In the genomic region with DNA sequence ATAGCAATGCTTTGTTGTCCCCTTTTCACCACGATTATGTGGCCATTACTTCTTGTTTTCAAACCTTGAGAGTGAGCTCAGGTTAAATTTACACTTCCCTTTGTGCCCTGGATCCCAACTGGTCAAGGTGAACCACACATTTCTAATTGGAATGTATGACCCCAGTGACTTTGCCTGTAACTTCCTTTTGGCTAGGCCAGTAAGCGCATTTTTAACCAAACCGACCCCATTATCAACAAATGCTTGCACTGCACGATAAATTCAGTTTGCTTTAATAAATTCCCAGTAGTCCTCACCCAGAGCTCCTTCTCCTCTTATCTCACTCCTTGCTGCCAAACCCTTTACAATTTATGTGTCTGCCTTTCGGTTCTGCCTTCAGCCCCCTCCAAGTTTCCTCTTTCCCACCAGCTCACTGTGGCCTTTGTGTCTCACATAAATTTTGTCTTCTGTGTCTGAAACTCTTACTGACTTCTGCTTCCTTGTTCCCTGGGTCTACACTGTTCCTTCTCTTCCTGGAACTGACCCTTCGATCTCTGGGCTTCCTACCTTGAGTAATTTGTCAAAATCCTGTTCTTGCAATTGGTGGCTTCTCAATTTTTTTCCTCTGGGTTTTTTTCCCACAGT, we compare ENCODE assay signal across 1 cellular context.
TF ChIP-seq lines count a peak whose summit lies in the region.

No MANE protein-coding gene starts in this region.

TF ChIP-seq in K562, 482 proteins besides CTCF, POLR2A, EP300 and RAD21 (continued from another document):
- TF ChIP-seq KDM5B (IDR thresholded peaks at IDR 0.05; ENCODE audit: insufficient replicate concordance, low read depth, low read length) (no peak), ZNF780A (CRISPR knock-in tag; IDR thresholded peaks at IDR 0.05) (no peak), SAP30 (IDR thresholded peaks at IDR 0.05; ENCODE audit: borderline replicate concordance, insufficient read depth, low read depth, low read length, poor library complexity, severe bottlenecking) (peak; percentile 18), YY1 (IDR thresholded peaks at IDR 0.05; ENCODE audit: borderline replicate concordance in 1 of 3, control insufficient read depth in 1 of 3, extremely low read depth in 1 of 3, insufficient read depth in 3 of 3, insufficient read length in 1 of 3, insufficient replicate concordance in 2 of 3, low read depth in 1 of 3, low read length in 2 of 3) (peak in 1 of 3 experiments; percentile 2), SMARCA4 (IDR thresholded peaks at IDR 0.05) (peak; percentile 40; the same call in 1 of the 2 replicates), SAFB (IDR thresholded peaks at IDR 0.05; ENCODE audit: borderline replicate concordance, low read depth, low read length) (no peak), ELF4 (CRISPR knock-in tag; IDR thresholded peaks at IDR 0.05) (peak; percentile 80; the same call in 1 of the 2 replicates), U2AF2 (optimal IDR thresholded peaks at IDR 0.05; ENCODE audit: low read depth, low read length) (no peak), PTTG1 (tag; IDR thresholded peaks at IDR 0.05; ENCODE audit: low read depth) (no peak; the same call in 1 of the 2 replicates), NFIX (CRISPR knock-in tag; IDR thresholded peaks at IDR 0.05; ENCODE audit: low read depth) (no peak), TEAD2 (tag; IDR thresholded peaks at IDR 0.05) (peak; percentile 36; the same call in 1 of the 2 replicates), NR2C1 (IDR thresholded peaks at IDR 0.05) (no peak), NR2C1 (tag; IDR thresholded peaks at IDR 0.05) (0 out of 2 replicates have a peak, but pooled peaks have one; percentile 11), EGR1 (conservative IDR thresholded peaks at IDR 0.05) (no peak; the same call in 1 of the 2 replicates), DPF2 (IDR thresholded peaks at IDR 0.05) (peak; percentile 63), ADNP (tag; IDR thresholded peaks at IDR 0.05) (no peak), ARID1B (IDR thresholded peaks at IDR 0.05) (peak; percentile 51), SMAD3 (CRISPR knock-in tag; conservative IDR thresholded peaks at IDR 0.05) (0 out of 2 replicates have a peak, but pooled peaks have one; percentile 9), GATAD2A (IDR thresholded peaks at IDR 0.05) (peak; percentile 53; the same call in 1 of the 2 replicates), TGIF2 (CRISPR knock-in tag; IDR thresholded peaks at IDR 0.05) (no peak)
- TF ChIP-seq, protein P1, sequence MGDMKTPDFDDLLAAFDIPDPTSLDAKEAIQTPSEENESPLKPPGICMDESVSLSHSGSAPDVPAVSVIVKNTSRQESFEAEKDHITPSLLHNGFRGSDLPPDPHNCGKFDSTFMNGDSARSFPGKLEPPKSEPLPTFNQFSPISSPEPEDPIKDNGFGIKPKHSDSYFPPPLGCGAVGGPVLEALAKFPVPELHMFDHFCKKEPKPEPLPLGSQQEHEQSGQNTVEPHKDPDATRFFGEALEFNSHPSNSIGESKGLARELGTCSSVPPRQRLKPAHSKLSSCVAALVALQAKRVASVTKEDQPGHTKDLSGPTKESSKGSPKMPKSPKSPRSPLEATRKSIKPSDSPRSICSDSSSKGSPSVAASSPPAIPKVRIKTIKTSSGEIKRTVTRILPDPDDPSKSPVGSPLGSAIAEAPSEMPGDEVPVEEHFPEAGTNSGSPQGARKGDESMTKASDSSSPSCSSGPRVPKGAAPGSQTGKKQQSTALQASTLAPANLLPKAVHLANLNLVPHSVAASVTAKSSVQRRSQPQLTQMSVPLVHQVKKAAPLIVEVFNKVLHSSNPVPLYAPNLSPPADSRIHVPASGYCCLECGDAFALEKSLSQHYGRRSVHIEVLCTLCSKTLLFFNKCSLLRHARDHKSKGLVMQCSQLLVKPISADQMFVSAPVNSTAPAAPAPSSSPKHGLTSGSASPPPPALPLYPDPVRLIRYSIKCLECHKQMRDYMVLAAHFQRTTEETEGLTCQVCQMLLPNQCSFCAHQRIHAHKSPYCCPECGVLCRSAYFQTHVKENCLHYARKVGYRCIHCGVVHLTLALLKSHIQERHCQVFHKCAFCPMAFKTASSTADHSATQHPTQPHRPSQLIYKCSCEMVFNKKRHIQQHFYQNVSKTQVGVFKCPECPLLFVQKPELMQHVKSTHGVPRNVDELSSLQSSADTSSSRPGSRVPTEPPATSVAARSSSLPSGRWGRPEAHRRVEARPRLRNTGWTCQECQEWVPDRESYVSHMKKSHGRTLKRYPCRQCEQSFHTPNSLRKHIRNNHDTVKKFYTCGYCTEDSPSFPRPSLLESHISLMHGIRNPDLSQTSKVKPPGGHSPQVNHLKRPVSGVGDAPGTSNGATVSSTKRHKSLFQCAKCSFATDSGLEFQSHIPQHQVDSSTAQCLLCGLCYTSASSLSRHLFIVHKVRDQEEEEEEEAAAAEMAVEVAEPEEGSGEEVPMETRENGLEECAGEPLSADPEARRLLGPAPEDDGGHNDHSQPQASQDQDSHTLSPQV (IDR thresholded peaks at IDR 0.05): peak; percentile 67
